14 cellular contexts compared by ENCODE assay signal in genomic region chr15:77455696-77456293, GRCh38. TPM values are rescaled to one million over a fixed set of nuclear protein-coding genes. Genes with fewer than 3 reads are reported as not detected.
DNase-seq lines count a peak whose midpoint lies in the region; ATAC-seq, FAIRE-seq and TF ChIP-seq lines count a peak whose summit lies in the region.
"Had no signal": no experiment of that assay in that cellular context is flagged by ENCODE, and none has a peak within 500 bp of the region (broad histone marks: within the 10 kb centered on the region; RNA-seq: fewer than 3 reads in every experiment).

No MANE protein-coding gene starts in this region.

- H3K36me3 ChIP-seq in right atrium auricular region, result peaks cover 5% of the 10 kb centered on the region

- intact Hi-C loops in CD14-positive monocyte (cut with micrococcal nuclease), result no loop called here

- FAIRE-seq in GM19239 (lab: Jason Lieb, UNC), result peak; percentile 4

- TF ChIP-seq CTCF in right atrium auricular region (IDR thresholded peaks at IDR 0.05) (no peak), CD14-positive monocyte (IDR thresholded peaks at IDR 0.05) (no peak)

- no peaks in the 10 kb centered on the region for H3K9me3 Mint-ChIP-seq in stimulated activated memory B cell treated with anti-CD40 and anti-IgM and Interleukin-4, amounts not matched to agents 10 μg/mL and 1 μg/mL and 100 μg/mL, for 72 hours
- H3K9me3 Mint-ChIP-seq in CD14-positive monocyte, result no peaks in the 10 kb centered on the region
- H3K9me3 Mint-ChIP-seq: activated naive CD4-positive, alpha-beta T cell treated with anti-CD3 and anti-CD28 coated beads for 36 hours had no signal

- peaks cover 20% of the 10 kb centered on the region for H3K36me3 Mint-ChIP-seq in stimulated activated memory B cell treated with anti-CD40 and anti-IgM and Interleukin-4, amounts not matched to agents 10 μg/mL and 1 μg/mL and 100 μg/mL, for 72 hours
- peaks cover 22 to 24% of the 10 kb centered on the region in 2 donors for H3K36me3 Mint-ChIP-seq in CD14-positive monocyte

- no peaks in the 10 kb centered on the region for H3K27me3 ChIP-seq in right atrium auricular region

- no peaks in the 10 kb centered on the region for H3K9me3 ChIP-seq in right atrium auricular region

- H3K27me3 Mint-ChIP-seq in stimulated activated memory B cell treated with anti-CD40 and anti-IgM and Interleukin-4, amounts not matched to agents 10 μg/mL and 1 μg/mL and 100 μg/mL, for 72 hours, result no peaks in the 10 kb centered on the region
- H3K27me3 Mint-ChIP-seq in CD14-positive monocyte (ENCODE audit: low read depth in 3 of 3), result peaks cover 0 to 2% (median 0%) of the 10 kb centered on the region in 3 donors

- H3K4me1 Mint-ChIP-seq in stimulated activated memory B cell treated with anti-CD40 and anti-IgM and Interleukin-4, amounts not matched to agents 10 μg/mL and 1 μg/mL and 100 μg/mL, for 72 hours, result peaks cover 39% of the 10 kb centered on the region
- H3K4me1 Mint-ChIP-seq in CD14-positive monocyte, result no peaks in the 10 kb centered on the region

- peak overlapping the region; percentile 3 for H3K27ac Mint-ChIP-seq in stimulated activated memory B cell treated with anti-CD40 and anti-IgM and Interleukin-4, amounts not matched to agents 10 μg/mL and 1 μg/mL and 100 μg/mL, for 72 hours
- no peak overlapping the region for H3K27ac Mint-ChIP-seq in CD14-positive monocyte
- H3K27ac Mint-ChIP-seq: activated naive CD4-positive, alpha-beta T cell treated with anti-CD3 and anti-CD28 coated beads for 36 hours had no signal

- H3K4me3 ChIP-seq in right atrium auricular region, result no peak overlapping the region

- DNase-seq in GM19239 (ENCODE audit: insufficient read length, low spot score) (no peak), astrocyte of the hippocampus (ENCODE audit: low read depth, low spot score) (peak; percentile 61), right atrium auricular region (ENCODE audit: low spot score) (no peak), NCI-H526 (lab: John Stamatoyannopoulos, UW) (no peak), CD14-positive monocyte (ENCODE audit: low spot score) (no peak)
- DNase-seq: activated naive CD4-positive, alpha-beta T cell treated with anti-CD3 and anti-CD28 coated beads for 36 hours; glutamatergic neuron; KBM-7; NCI-H524 treated with DMSO at 0.1 percent for 48 hours; occipital lobe; stimulated activated CD8-positive, alpha-beta memory T cell treated with anti-CD3 and anti-CD28 coated beads, Interleukin-4, amount 100 ng/mL, for 48 hours had no signal

- no peak overlapping the region for H3K4me3 Mint-ChIP-seq in stimulated activated memory B cell treated with anti-CD40 and anti-IgM and Interleukin-4, amounts not matched to agents 10 μg/mL and 1 μg/mL and 100 μg/mL, for 72 hours
- H3K4me3 Mint-ChIP-seq in CD14-positive monocyte, result no peak overlapping the region
- H3K4me3 Mint-ChIP-seq: activated naive CD4-positive, alpha-beta T cell treated with anti-CD3 and anti-CD28 coated beads for 36 hours had no signal

- ATAC-seq in stimulated activated memory B cell treated with anti-CD40 and anti-IgM and Interleukin-4, amounts not matched to agents 10 μg/mL and 1 μg/mL and 100 μg/mL, for 72 hours, result no peak
- ATAC-seq in HG03095 (IDR thresholded peaks at IDR 0.05; ENCODE audit: unreplicated experiment), result no peak
- no peak for ATAC-seq in GM21381 (IDR thresholded peaks at IDR 0.05; ENCODE audit: unreplicated experiment)

- peak overlapping the region; percentile 15 to 60 for H3K27ac ChIP-seq in right atrium auricular region

- peaks cover 0 to 44% of the 10 kb centered on the region in 2 donors for H3K4me1 ChIP-seq in right atrium auricular region

RNA-seq across cellular contexts. Expression of gene HMG20A, which starts 35.1 kb away (rescaled TPM):
- total RNA-seq in right atrium auricular region, result 10 to 100 TPM; 30.9 to 34.7 TPM
- polyA plus RNA-seq in CD14-positive monocyte, result 10 to 100 TPM; 11.6 to 17.7 TPM

RNA-seq across cellular contexts. Expression of gene PEAK1, which starts 35.9 kb away (rescaled TPM):
- total RNA-seq in right atrium auricular region, result 10 to 100 TPM; 44.2 to 59.8 TPM
- polyA plus RNA-seq in CD14-positive monocyte, result 1 to 10 TPM in 1 of 2 donors, under 1 TPM in 1; 0.85 to 1.1 TPM
